18 cellular contexts compared by ENCODE assay signal in genomic region chr16:57759541-57760356, GRCh38. TPM values are rescaled to one million over a fixed set of nuclear protein-coding genes. Genes with fewer than 3 reads are reported as not detected.
DNase-seq lines count a peak whose midpoint lies in the region; ATAC-seq and TF ChIP-seq lines count a peak whose summit lies in the region.
"Had no signal": no experiment of that assay in that cellular context is flagged by ENCODE, and none has a peak within 500 bp of the region (broad histone marks: within the 10 kb centered on the region; RNA-seq: fewer than 3 reads in every experiment).

No MANE protein-coding gene starts in this region.

- H3K9me3 ChIP-seq in A673 (ENCODE audit: low read depth, low read length, poor library complexity, severe bottlenecking): no peaks in the 10 kb centered on the region
- H3K9me3 ChIP-seq in Caco-2: no peaks in the 10 kb centered on the region
- H3K9me3 ChIP-seq in lower lobe of right lung: no peaks in the 10 kb centered on the region
- H3K9me3 ChIP-seq: transverse colon had no signal

- H3K4me3 Mint-ChIP-seq in Caco-2 (ENCODE audit: unreplicated experiment) (peak overlapping the region; percentile 44), WTC11 (no peak overlapping the region)
- H3K4me3 Mint-ChIP-seq: activated T-cell treated with anti-CD3 and anti-CD28 coated beads, Interleukin-2, amount 50 U/mL, for 72 hours; B cell; stimulated activated naive CD8-positive, alpha-beta T cell treated with anti-CD3 and anti-CD28 coated beads, Interleukin-15, amount 100 ng/mL, for 72 hours had no signal

- peaks cover 33% of the 10 kb centered on the region for H3K4me1 ChIP-seq in A673 (ENCODE audit: insufficient read depth, low read length, poor library complexity, severe bottlenecking)
- peaks cover 17% of the 10 kb centered on the region for H3K4me1 ChIP-seq in Caco-2
- peaks cover 12% of the 10 kb centered on the region for H3K4me1 ChIP-seq in lower lobe of right lung
- H3K4me1 ChIP-seq: transverse colon had no signal

- BruUV-seq in A673 (replicated peaks; lab: Mats Ljungman, UMichigan) (no TSS peak), Caco-2 (replicated peaks; lab: Mats Ljungman, UMichigan) (no TSS peak)

- TF ChIP-seq CTCF in A673 (conservative IDR thresholded peaks at IDR 0.05; ENCODE audit: low read depth, low read length) (no peak), Caco-2 (IDR thresholded peaks at IDR 0.05; ENCODE audit: insufficient read depth in 1 of 2, low read depth in 1 of 2, low read length in 1 of 2, severe bottlenecking in 1 of 2, unreplicated experiment in 1 of 2) (no peak), WTC11 (IDR thresholded peaks at IDR 0.05) (no peak), lower lobe of right lung (IDR thresholded peaks at IDR 0.05) (no peak)

- intact Hi-C loops in A673 (cut with micrococcal nuclease; ENCODE audit: unreplicated experiment) (loop anchor here (5.0 to 10.0 kb wide), 4 partner anchors 88 to 243 kb away; partner anchors contain the start of genes USB1 and ZNF319), Caco-2 (cut with micrococcal nuclease; ENCODE audit: unreplicated experiment) (loop anchor here (5.0 kb wide), 1 partner anchor 133 kb away; no protein-coding TSS in a partner anchor), lower lobe of right lung (cut with DNase I) (no loop called here)

- H3K36me3 ChIP-seq in A673 (ENCODE audit: insufficient read depth, low read length, poor library complexity, severe bottlenecking) (peaks cover 79% of the 10 kb centered on the region), Caco-2 (ENCODE audit: control insufficient read depth, insufficient read depth, low read length) (peaks cover 3% of the 10 kb centered on the region), lower lobe of right lung (peaks cover 72% of the 10 kb centered on the region)
- H3K36me3 ChIP-seq: transverse colon had no signal

- H3K9me3 Mint-ChIP-seq in Caco-2 (ENCODE audit: unreplicated experiment) (no peaks in the 10 kb centered on the region), WTC11 (no peaks in the 10 kb centered on the region)
- H3K9me3 Mint-ChIP-seq: activated T-cell treated with anti-CD3 and anti-CD28 coated beads, Interleukin-2, amount 50 U/mL, for 72 hours; stimulated activated naive CD8-positive, alpha-beta T cell treated with anti-CD3 and anti-CD28 coated beads, Interleukin-15, amount 100 ng/mL, for 72 hours had no signal

- H3K27ac Mint-ChIP-seq in Caco-2 (ENCODE audit: unreplicated experiment) (peak overlapping the region; percentile 79), WTC11 (peak overlapping the region; percentile 83)
- H3K27ac Mint-ChIP-seq: activated T-cell treated with anti-CD3 and anti-CD28 coated beads, Interleukin-2, amount 50 U/mL, for 72 hours; B cell had no signal

- POLR2A ChIA-PET in A673 (lab: Charles Lee; ENCODE audit: low non-redundant PET) (no interaction called here), Caco-2 (lab: Charles Lee) (interaction anchor here (0.7 kb wide), 1 partner anchor 59 kb away, joined by 3 read pairs; no protein-coding TSS in a partner anchor), WTC11 (lab: Charles Lee) (interaction anchor here (0.7 kb wide), 1 partner anchor 16 kb away, joined by 3 read pairs; no protein-coding TSS in a partner anchor)

- no peaks in the 10 kb centered on the region for H3K27me3 ChIP-seq in A673 (replicated peaks; ENCODE audit: insufficient read depth, low read depth, low read length, poor library complexity)
- H3K27me3 ChIP-seq in Caco-2 (replicated peaks; ENCODE audit: control insufficient read depth, insufficient read depth, low read length): no peaks in the 10 kb centered on the region
- H3K27me3 ChIP-seq in lower lobe of right lung (ENCODE audit: low read depth): no peaks in the 10 kb centered on the region
- H3K27me3 ChIP-seq: transverse colon had no signal

- peaks cover 77% of the 10 kb centered on the region for H3K36me3 Mint-ChIP-seq in Caco-2 (ENCODE audit: insufficient read depth, unreplicated experiment)
- H3K36me3 Mint-ChIP-seq in WTC11: peaks cover 2% of the 10 kb centered on the region; the same call in 1 of the 2 replicates

- DNase-seq in A673 (ENCODE audit: low spot score) (no peak), Caco-2 (peak; percentile 75 to 76), WTC11 (ENCODE audit: low spot score) (no peak), lower lobe of right lung (peak; percentile 44), AG08395 (ENCODE audit: low spot score) (no peak), NCI-H2171 (lab: John Stamatoyannopoulos, UW) (no peak), activated gamma-delta T cell (lab: John Stamatoyannopoulos, UW) (no peak)
- DNase-seq: activated CD8-positive, alpha-beta memory T cell treated with anti-CD3 and anti-CD28 coated beads for 24 hours; activated T-cell treated with anti-CD3 and anti-CD28 coated beads, Interleukin-2, amount 50 U/mL, for 72 hours; foreskin melanocyte; GOT3; NCI-H2171 treated with DMSO at 0.1 percent for 48 hours; stimulated activated CD4-positive, alpha-beta T cell treated with anti-CD3 and anti-CD28 coated beads, Interleukin-2, amount 100 ng/mL, for 48 hours; stimulated activated naive CD8-positive, alpha-beta T cell treated with anti-CD3 and anti-CD28 coated beads, Interleukin-15, amount 100 ng/mL, for 72 hours; transverse colon had no signal

- H3K4me3 ChIP-seq in A673 (ENCODE audit: low read depth, low read length, poor library complexity, severe bottlenecking) (no peak overlapping the region), Caco-2 (ENCODE audit: low read depth, low read length) (no peak overlapping the region), lower lobe of right lung (no peak overlapping the region)
- H3K4me3 ChIP-seq: skin epidermis, transverse colon had no signal

- no peaks in the 10 kb centered on the region for H3K27me3 Mint-ChIP-seq in Caco-2 (ENCODE audit: insufficient read depth, unreplicated experiment)
- no peaks in the 10 kb centered on the region for H3K27me3 Mint-ChIP-seq in WTC11 (ENCODE audit: low read depth)
- H3K27me3 Mint-ChIP-seq: B cell; stimulated activated naive CD8-positive, alpha-beta T cell treated with anti-CD3 and anti-CD28 coated beads, Interleukin-15, amount 100 ng/mL, for 72 hours had no signal

- CTCF ChIA-PET in A673 (lab: Charles Lee) (no interaction called here), Caco-2 (lab: Charles Lee) (interaction anchor here (0.6 to 1.2 kb wide), 3 partner anchors 33 to 448 kb away, joined by 3 to 4 read pairs (median 4); no protein-coding TSS in a partner anchor), WTC11 (lab: Charles Lee) (interaction anchor here (0.6 to 2.9 kb wide), 15 partner anchors 8 to 363 kb away, joined by 3 to 18 read pairs (median 4); partner anchors contain the start of gene KATNB1)

- no peak for ATAC-seq in WTC11
- no peak for ATAC-seq in lower lobe of right lung
- ATAC-seq: activated T-cell treated with anti-CD3 and anti-CD28 coated beads, Interleukin-2, amount 50 U/mL, for 72 hours; stimulated activated naive CD8-positive, alpha-beta T cell treated with anti-CD3 and anti-CD28 coated beads, Interleukin-15, amount 100 ng/mL, for 72 hours had no signal

- peaks cover 14% of the 10 kb centered on the region for H3K4me1 Mint-ChIP-seq in Caco-2 (ENCODE audit: low read depth, unreplicated experiment)
- peaks cover 14% of the 10 kb centered on the region for H3K4me1 Mint-ChIP-seq in WTC11
- H3K4me1 Mint-ChIP-seq: B cell had no signal

- H3K27ac ChIP-seq in A673 (ENCODE audit: low read depth, low read length, poor library complexity, severe bottlenecking): peak overlapping the region; percentile 78
- H3K27ac ChIP-seq in lower lobe of right lung: peak overlapping the region; percentile 11
- H3K27ac ChIP-seq: transverse colon had no signal

TF ChIP-seq in WTC11, 78 proteins besides CTCF, POLR2A, EP300 and RAD21:
- TF ChIP-seq CBFB (CRISPR knock-in tag; IDR thresholded peaks at IDR 0.05; ENCODE audit: low read depth) (no peak), RELA (CRISPR knock-in tag; IDR thresholded peaks at IDR 0.05; ENCODE audit: borderline replicate concordance) (no peak), ARID4B (CRISPR knock-in tag; IDR thresholded peaks at IDR 0.05; ENCODE audit: borderline replicate concordance) (no peak), OVOL2 (CRISPR knock-in tag; IDR thresholded peaks at IDR 0.05; ENCODE audit: borderline replicate concordance) (no peak), NFYB (CRISPR knock-in tag; conservative IDR thresholded peaks at IDR 0.05; ENCODE audit: low read depth) (no peak)

RNA-seq across cellular contexts. Expression of gene KATNB1, which starts 24.2 kb away (rescaled TPM):
- total RNA-seq in A673 (2021) (55.7 and 58.5 TPM in 2 replicates), Caco-2 (2022) (31.8 and 32.4 TPM in 2 replicates), WTC11 (2021) (38.7 to 60.4 TPM (median 41.0 TPM) in 3 replicates), lower lobe of right lung (18.0 TPM)

RNA-seq across cellular contexts. Expression of gene KIFC3, which starts 42.5 kb away (rescaled TPM):
- total RNA-seq in A673 (2021) (198 and 201 TPM in 2 replicates), Caco-2 (2022) (103 and 108 TPM in 2 replicates), WTC11 (2021) (9.2 to 11.6 TPM (median 10.0 TPM) in 3 replicates), lower lobe of right lung (70.9 TPM)
- total RNA-seq: T-helper 2 cell treated with Interferon-gamma antibody and Interleukin-4, amounts not matched to agents 100 ng/mL and 5 ng/mL, for 36 hours had no signal

Comparison
In these comparisons a context has a peak if more than half of its experiments do, and no peak if none do; other contexts are left out.
1. DNase-seq: peak in Caco-2 (2 of 2) and lower lobe of right lung (single experiment); none in A673 (single experiment), WTC11 (single experiment), AG08395 (single experiment), NCI-H2171 (single experiment) and activated gamma-delta T cell (single experiment).